Comparison of ENCODE assay signal across 39 cellular contexts in genomic region chr7:157764193-157764592, GRCh38.
"Had no signal": no experiment of that assay in that cellular context is flagged by ENCODE, and none has a peak within 500 bp of the region (broad histone marks: within the 10 kb centered on the region; RNA-seq: fewer than 3 reads in every experiment).

No MANE protein-coding gene starts in this region.

- H3K4me1 ChIP-seq: adrenal gland, ascending aorta, body of pancreas, breast epithelium had no signal

- FAIRE-seq: astrocyte, bronchial epithelial cell had no signal

- H3K9me3 ChIP-seq: adrenal gland, body of pancreas had no signal

- H3K27me3 Mint-ChIP-seq: activated naive CD4-positive, alpha-beta T cell treated with anti-CD3 and anti-CD28 coated beads, Interleukin-2, amount 50 U/mL, for 24 hours had no signal

- ATAC-seq: activated naive CD4-positive, alpha-beta T cell treated with anti-CD3 and anti-CD28 coated beads, Interleukin-2, amount 50 U/mL, for 72 hours; activated naive CD8-positive, alpha-beta T cell treated with anti-CD3 and anti-CD28 coated beads, Interleukin-2, amount 50 U/mL, for 24 hours; activated T-cell treated with anti-CD3 and anti-CD28 coated beads, Interleukin-2, amount 50 U/mL, for 4 hours; activated T-cell treated with anti-CD3 and anti-CD28 coated beads, Interleukin-2, amount 50 U/mL, for 72 hours; activated T-helper 17 cell treated with anti-CD3 and anti-CD28 coated beads, Interleukin-2, amount 50 U/mL, for 72 hours; body of pancreas had no signal

- H3K27ac Mint-ChIP-seq: activated naive CD4-positive, alpha-beta T cell treated with anti-CD3 and anti-CD28 coated beads for 36 hours; activated naive CD4-positive, alpha-beta T cell treated with anti-CD3 and anti-CD28 coated beads, Interleukin-2, amount 10 ng/mL, durations not matched to agents 7 days and 5 days; activated naive CD4-positive, alpha-beta T cell treated with anti-CD3 and anti-CD28 coated beads, Interleukin-2, amount 50 U/mL, for 24 hours; activated naive CD8-positive, alpha-beta T cell; activated naive CD8-positive, alpha-beta T cell treated with anti-CD3 and anti-CD28 coated beads for 36 hours; activated naive CD8-positive, alpha-beta T cell treated with anti-CD3 and anti-CD28 coated beads, Interleukin-2, amount 10 ng/mL, durations not matched to agents 7 days and 5 days; activated naive CD8-positive, alpha-beta T cell treated with anti-CD3 and anti-CD28 coated beads, Interleukin-2, amount 50 U/mL, for 24 hours; activated T-cell treated with anti-CD3 and anti-CD28 coated beads, Interleukin-2, amount 50 U/mL, for 24 hours; activated T-cell treated with anti-CD3 and anti-CD28 coated beads, Interleukin-2, amount 50 U/mL, for 72 hours; activated T-helper 1 cell treated with anti-CD3 and anti-CD28 coated beads, Interleukin-12 subunit alpha, Interleukin-12 subunit beta, Interleukin-2, Interleukin-4 antibody, amounts not matched to agents 30 ng/mL and 10 ng/mL and 1 ng/mL, durations not matched to agents 14 hours and 24 hours and 36 hours; activated T-helper 17 cell treated with anti-CD3 and anti-CD28 coated beads, Interleukin-2, amount 50 U/mL, for 72 hours; activated T-helper 2 cell treated with anti-CD3 and anti-CD28 coated beads, Interferon-gamma antibody, Interleukin-2, Interleukin-4, amounts not matched to agents 10 μg/mL and 5 μg/mL and 100 μg/mL, durations not matched to agents 14 hours and 24 hours and 36 hours had no signal

- DNase-seq: activated effector memory CD4-positive, alpha-beta T cell treated with anti-CD3 and anti-CD28 coated beads, Interleukin-2, amount 50 U/mL, for 16 hours; activated effector memory CD4-positive, alpha-beta T cell treated with Interleukin-2 at 50 U/mL for 16 hours; activated gamma-delta T cell; activated gamma-delta T cell treated with Interleukin-2 at 50 U/mL for 16 hours; activated naive CD4-positive, alpha-beta T cell; activated naive CD4-positive, alpha-beta T cell treated with anti-CD3 and anti-CD28 coated beads for 36 hours; activated naive CD4-positive, alpha-beta T cell treated with anti-CD3 and anti-CD28 coated beads, Interleukin-2, amount 10 ng/mL, durations not matched to agents 7 days and 5 days; activated naive CD4-positive, alpha-beta T cell treated with anti-CD3 and anti-CD28 coated beads, Interleukin-2, amount 50 U/mL, for 16 hours; activated naive CD4-positive, alpha-beta T cell treated with Interleukin-2 at 50 U/mL for 16 hours; activated naive CD8-positive, alpha-beta T cell treated with anti-CD3 and anti-CD28 coated beads for 36 hours; activated naive CD8-positive, alpha-beta T cell treated with anti-CD3 and anti-CD28 coated beads, Interleukin-2, amount 10 ng/mL, durations not matched to agents 7 days and 5 days; activated naive CD8-positive, alpha-beta T cell treated with anti-CD3 and anti-CD28 coated beads, Interleukin-2, amount 50 U/mL, for 24 hours; activated T-cell treated with anti-CD3 and anti-CD28 coated beads, Interleukin-2, amount 50 U/mL, for 1 hour; activated T-cell treated with anti-CD3 and anti-CD28 coated beads, Interleukin-2, amount 50 U/mL, for 24 hours; activated T-cell treated with anti-CD3 and anti-CD28 coated beads, Interleukin-2, amount 50 U/mL, for 4 hours; activated T-cell treated with anti-CD3 and anti-CD28 coated beads, Interleukin-2, amount 50 U/mL, for 48 hours; activated T-cell treated with anti-CD3 and anti-CD28 coated beads, Interleukin-2, amount 50 U/mL, for 72 hours; adrenal gland; amniotic stem cell; amygdala; anterior cingulate cortex; body of pancreas; brain microvascular endothelial cell; caudate nucleus; central memory CD4-positive, alpha-beta T cell; cerebellar nuclear complex had no signal

- H3K9me3 Mint-ChIP-seq: activated naive CD4-positive, alpha-beta T cell treated with anti-CD3 and anti-CD28 coated beads, Interleukin-2, amount 50 U/mL, for 24 hours; activated T-cell treated with anti-CD3 and anti-CD28 coated beads, Interleukin-2, amount 50 U/mL, for 4 hours had no signal

- H3K4me3 ChIP-seq: adrenal gland, ascending aorta, body of pancreas, breast epithelium, cardiac muscle cell had no signal

- H3K4me3 Mint-ChIP-seq: activated naive CD4-positive, alpha-beta T cell treated with anti-CD3 and anti-CD28 coated beads for 36 hours; activated naive CD4-positive, alpha-beta T cell treated with anti-CD3 and anti-CD28 coated beads, Interleukin-2, amount 10 ng/mL, durations not matched to agents 7 days and 5 days; activated naive CD4-positive, alpha-beta T cell treated with anti-CD3 and anti-CD28 coated beads, Interleukin-2, amount 50 U/mL, for 24 hours; activated naive CD8-positive, alpha-beta T cell; activated naive CD8-positive, alpha-beta T cell treated with anti-CD3 and anti-CD28 coated beads for 36 hours; activated naive CD8-positive, alpha-beta T cell treated with anti-CD3 and anti-CD28 coated beads, Interleukin-2, amount 10 ng/mL, durations not matched to agents 7 days and 5 days; activated naive CD8-positive, alpha-beta T cell treated with anti-CD3 and anti-CD28 coated beads, Interleukin-2, amount 50 U/mL, for 24 hours; activated T-cell treated with anti-CD3 and anti-CD28 coated beads, Interleukin-2, amount 50 U/mL, for 24 hours; activated T-cell treated with anti-CD3 and anti-CD28 coated beads, Interleukin-2, amount 50 U/mL, for 4 hours; activated T-cell treated with anti-CD3 and anti-CD28 coated beads, Interleukin-2, amount 50 U/mL, for 72 hours; activated T-helper 1 cell treated with anti-CD3 and anti-CD28 coated beads, Interleukin-12 subunit alpha, Interleukin-12 subunit beta, Interleukin-2, Interleukin-4 antibody, amounts not matched to agents 30 ng/mL and 10 ng/mL and 1 ng/mL, durations not matched to agents 14 hours and 24 hours and 36 hours; activated T-helper 17 cell treated with anti-CD3 and anti-CD28 coated beads, Interleukin-2, amount 50 U/mL, for 72 hours; brain; central memory CD8-positive, alpha-beta T cell had no signal

- H3K27ac ChIP-seq: adrenal gland, ascending aorta, body of pancreas, brain microvascular endothelial cell, breast epithelium, cardiac muscle cell had no signal

- H3K27me3 ChIP-seq: adrenal gland, ascending aorta, body of pancreas, brain microvascular endothelial cell, cardiac muscle cell had no signal

- H3K36me3 Mint-ChIP-seq: activated naive CD4-positive, alpha-beta T cell treated with anti-CD3 and anti-CD28 coated beads, Interleukin-2, amount 10 ng/mL, durations not matched to agents 7 days and 5 days; activated naive CD4-positive, alpha-beta T cell treated with anti-CD3 and anti-CD28 coated beads, Interleukin-2, amount 50 U/mL, for 24 hours; activated naive CD8-positive, alpha-beta T cell; activated naive CD8-positive, alpha-beta T cell treated with anti-CD3 and anti-CD28 coated beads for 36 hours had no signal

- H3K36me3 ChIP-seq: adrenal gland, ascending aorta, brain microvascular endothelial cell, breast epithelium, cardiac muscle cell had no signal
